Comparison of ENCODE assay signal across 12 cellular contexts in the genomic region with DNA sequence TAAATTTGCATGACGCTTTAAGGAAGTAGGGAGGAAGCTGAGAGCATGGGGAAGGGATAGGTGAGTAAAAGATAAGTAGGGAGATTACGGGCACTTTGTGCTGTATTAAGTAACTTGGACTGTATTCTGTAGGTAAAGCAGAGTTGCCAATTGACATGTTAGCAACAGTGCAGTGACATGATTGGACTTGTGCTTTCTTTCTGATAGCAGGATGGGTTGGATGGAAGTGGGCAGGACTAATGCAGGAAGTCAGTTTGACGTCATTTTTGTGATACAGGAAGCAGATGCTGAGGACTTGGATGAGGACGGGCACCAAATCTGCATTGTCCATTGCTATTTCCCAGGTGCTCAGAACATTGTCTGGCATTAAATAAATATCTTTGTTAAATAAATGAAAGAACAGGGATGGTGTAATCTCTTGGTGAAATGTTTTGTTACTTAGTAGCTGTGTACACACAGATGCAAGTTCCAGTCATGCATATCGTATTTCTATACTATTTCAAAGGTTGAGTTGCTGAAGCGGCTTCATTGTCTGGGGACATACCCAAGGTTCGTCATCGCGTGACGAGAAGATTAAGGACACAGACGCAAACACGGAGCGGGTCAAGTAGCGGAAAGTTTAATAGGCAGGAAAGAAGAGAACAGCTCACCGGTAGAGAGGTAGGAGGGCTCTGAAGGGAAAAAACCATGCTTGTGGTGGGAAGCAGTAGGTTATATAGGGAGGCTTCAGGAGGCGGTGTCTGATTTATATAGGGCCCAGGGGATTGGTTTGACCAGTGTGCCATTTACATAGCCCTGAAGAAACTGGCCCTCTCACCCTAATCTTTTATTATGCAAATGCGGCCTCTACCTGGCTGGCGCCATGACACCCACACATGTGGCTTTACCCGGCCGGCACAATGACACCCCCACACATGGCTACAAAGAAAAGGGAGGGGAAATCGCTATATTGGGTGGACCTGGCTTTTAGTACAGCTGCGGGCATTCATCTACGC.
DNase-seq lines count a peak whose midpoint lies in the region; ATAC-seq and TF ChIP-seq lines count a peak whose summit lies in the region.
"Had no signal": no experiment of that assay in that cellular context is flagged by ENCODE, and none has a peak within 500 bp of the region (broad histone marks: within the 10 kb centered on the region; RNA-seq: fewer than 3 reads in every experiment).

No MANE protein-coding gene starts in this region.

- no peak for TF ChIP-seq CTCF in Loucy (conservative IDR thresholded peaks at IDR 0.05; ENCODE audit: low read length)

- DNase-seq in DMS53 (lab: John Stamatoyannopoulos, UW) (peak; percentile 100), RKO (ENCODE audit: low spot score) (peak; percentile 18), iPS-NIHi7 (ENCODE audit: extremely low spot score) (peak; percentile 57), caudate nucleus (lab: John Stamatoyannopoulos, UW) (no peak), NCI-H1694 treated with DMSO at 0.1 percent for 48 hours (lab: John Stamatoyannopoulos, UW) (no peak)
- DNase-seq: activated naive CD8-positive, alpha-beta T cell treated with anti-CD3 and anti-CD28 coated beads, Interleukin-2, amount 50 U/mL, for 24 hours; mucosa of descending colon had no signal

- no peaks in the 10 kb centered on the region for H3K27me3 ChIP-seq in Loucy (ENCODE audit: insufficient read depth, low read length, poor library complexity, severe bottlenecking)

- no peaks in the 10 kb centered on the region for H3K79me2 ChIP-seq in Loucy (ENCODE audit: insufficient read depth, low read length)

- H3K9ac ChIP-seq in Loucy (ENCODE audit: low read depth, low read length, poor library complexity, severe bottlenecking) = no peak overlapping the region
- H3K9ac ChIP-seq: KMS-11 had no signal

- H3F3A ChIP-seq in Loucy (ENCODE audit: low read depth) = no peaks in the 10 kb centered on the region

- no peaks in the 10 kb centered on the region for H3K9me2 ChIP-seq in Loucy (replicated peaks; ENCODE audit: low read depth, low read length)

- no peak for ATAC-seq in GM21367 (IDR thresholded peaks at IDR 0.05; ENCODE audit: unreplicated experiment)
- no peak for ATAC-seq in HG03196 (IDR thresholded peaks at IDR 0.05; ENCODE audit: unreplicated experiment)
- ATAC-seq: activated naive CD8-positive, alpha-beta T cell treated with anti-CD3 and anti-CD28 coated beads, Interleukin-2, amount 50 U/mL, for 24 hours; mucosa of descending colon; Right ventricle myocardium inferior had no signal

- peaks cover 7% of the 10 kb centered on the region for H3K4me1 ChIP-seq in Loucy (ENCODE audit: insufficient read depth, low read length, poor library complexity, severe bottlenecking)

- no peak overlapping the region for H3K27ac ChIP-seq in caudate nucleus (ENCODE audit: low read depth, low read length)
- H3K27ac ChIP-seq: KMS-11 had no signal

- peak overlapping the region; percentile 48; the same call in 1 of the 2 replicates for H2AFZ ChIP-seq in Loucy (ENCODE audit: low read length)

- no peaks in the 10 kb centered on the region for H3K9me3 ChIP-seq in Loucy (ENCODE audit: insufficient read depth, low read depth, low read length)
- H3K9me3 ChIP-seq: mucosa of descending colon had no signal

- no peak overlapping the region for H3K4me3 ChIP-seq in Loucy (ENCODE audit: low read length, poor library complexity, severe bottlenecking)
- H3K4me3 ChIP-seq: mucosa of descending colon had no signal

- H3K36me3 ChIP-seq in Loucy (ENCODE audit: insufficient read depth, low read length) = no peaks in the 10 kb centered on the region

- H3K4me2 ChIP-seq in Loucy (ENCODE audit: low read depth, low read length, poor library complexity, severe bottlenecking) = peak overlapping the region; percentile 2
- H3K4me2 ChIP-seq: KMS-11 had no signal

- no peaks in the 10 kb centered on the region for H4K20me1 ChIP-seq in Loucy (ENCODE audit: insufficient read depth, low read length, poor library complexity, severe bottlenecking)

Comparison
In these comparisons a context has a peak if more than half of its experiments do, and no peak if none do; other contexts are left out.
1. DNase-seq: peak in DMS53 (single experiment), RKO (single experiment) and iPS-NIHi7 (single experiment); none in caudate nucleus (0 of 61) and NCI-H1694 treated with DMSO at 0.1 percent for 48 hours (single experiment).